Comparison of ENCODE assay signal across 15 cellular contexts in genomic region chr14:85471156-85471555, GRCh38. TPM values are rescaled to one million over a fixed set of nuclear protein-coding genes. Genes with fewer than 3 reads are reported as not detected.
DNase-seq lines count a peak whose midpoint lies in the region; ATAC-seq and TF ChIP-seq lines count a peak whose summit lies in the region.
"Had no signal": no experiment of that assay in that cellular context is flagged by ENCODE, and none has a peak within 500 bp of the region (broad histone marks: within the 10 kb centered on the region; RNA-seq: fewer than 3 reads in every experiment).

No MANE protein-coding gene starts in this region.

- TF ChIP-seq CTCF in AG09319 (IDR thresholded peaks at IDR 0.05; ENCODE audit: low read depth, low read length) = no peak
- TF ChIP-seq CTCF in PC-3 (conservative IDR thresholded peaks at IDR 0.05; ENCODE audit: low read depth, low read length) = no peak
- TF ChIP-seq CTCF in chondrocyte (IDR thresholded peaks at IDR 0.05) = no peak
- no peak for TF ChIP-seq CTCF in adrenal gland (IDR thresholded peaks at IDR 0.05)

- H3K27ac ChIP-seq in PC-3 (ENCODE audit: low read length) (peak overlapping the region; percentile 24), adrenal gland (no peak overlapping the region)
- H3K27ac ChIP-seq: prostate gland had no signal

- H3K9me3 ChIP-seq in PC-3 (ENCODE audit: low read length) = no peaks in the 10 kb centered on the region; the same call in 1 of the 2 replicates
- H3K9me3 ChIP-seq in adrenal gland (replicated peaks in 1 of 3) = no peaks in the 10 kb centered on the region
- H3K9me3 ChIP-seq: mucosa of descending colon, prostate gland, stomach had no signal

- H3K9ac ChIP-seq in PC-3 (ENCODE audit: low read length) = no peak overlapping the region

- ATAC-seq in PC-3 = no peak
- no peak for ATAC-seq in HG03159 (IDR thresholded peaks at IDR 0.05; ENCODE audit: unreplicated experiment)
- ATAC-seq in HG02642 (IDR thresholded peaks at IDR 0.05; ENCODE audit: poor library complexity, unreplicated experiment) = no peak
- ATAC-seq: mucosa of descending colon had no signal

- peak overlapping the region; percentile 96 for H3K27ac Mint-ChIP-seq in chondrocyte (ENCODE audit: unreplicated experiment)
- H3K27ac Mint-ChIP-seq: activated naive CD4-positive, alpha-beta T cell treated with anti-CD3 and anti-CD28 coated beads, Interleukin-2, amount 50 U/mL, for 24 hours had no signal

- H3K36me3 Mint-ChIP-seq in chondrocyte (ENCODE audit: low read depth) = no peaks in the 10 kb centered on the region
- H3K36me3 Mint-ChIP-seq: activated naive CD4-positive, alpha-beta T cell treated with anti-CD3 and anti-CD28 coated beads, Interleukin-2, amount 50 U/mL, for 24 hours had no signal

- no peaks in the 10 kb centered on the region for H3K27me3 Mint-ChIP-seq in chondrocyte (ENCODE audit: low read depth)
- H3K27me3 Mint-ChIP-seq: activated naive CD4-positive, alpha-beta T cell treated with anti-CD3 and anti-CD28 coated beads, Interleukin-2, amount 50 U/mL, for 24 hours had no signal

- H3K4me3 ChIP-seq in PC-3 (ENCODE audit: low read length) (no peak overlapping the region), adrenal gland (no peak overlapping the region)
- H3K4me3 ChIP-seq: mucosa of descending colon, prostate gland, stomach had no signal

- intact Hi-C loops in PC-3 (cut with micrococcal nuclease) (no loop called here), adrenal gland (cut with DNase I) (no loop called here)

- no peaks in the 10 kb centered on the region for H3F3A ChIP-seq in PC-3 (ENCODE audit: low read length, unreplicated experiment)

- no peak overlapping the region for H2AFZ ChIP-seq in PC-3 (ENCODE audit: low read length)

- H3K79me2 ChIP-seq in PC-3 (ENCODE audit: low read length) = no peaks in the 10 kb centered on the region

- no TSS peak for BruUV-seq in PC-3 (replicated peaks; lab: Mats Ljungman, UMichigan)

- no peak overlapping the region for H3K4me3 Mint-ChIP-seq in chondrocyte (ENCODE audit: unreplicated experiment)
- H3K4me3 Mint-ChIP-seq: activated naive CD4-positive, alpha-beta T cell treated with anti-CD3 and anti-CD28 coated beads, Interleukin-2, amount 50 U/mL, for 24 hours had no signal

- peaks cover 3% of the 10 kb centered on the region for H3K9me3 Mint-ChIP-seq in chondrocyte (ENCODE audit: low read depth)
- H3K9me3 Mint-ChIP-seq: activated naive CD4-positive, alpha-beta T cell treated with anti-CD3 and anti-CD28 coated beads, Interleukin-2, amount 50 U/mL, for 24 hours had no signal

- CTCF ChIA-PET in PC-3 (lab: Charles Lee) = no interaction called here

- H3K9me2 ChIP-seq in PC-3 (replicated peaks; ENCODE audit: low read length) = no peaks in the 10 kb centered on the region

- no peak overlapping the region for H3K4me2 ChIP-seq in PC-3 (ENCODE audit: low read length)

- H3K36me3 ChIP-seq in PC-3 (ENCODE audit: low read depth, low read length) (no peaks in the 10 kb centered on the region), adrenal gland (replicated peaks in 1 of 2) (no peaks in the 10 kb centered on the region)
- H3K36me3 ChIP-seq: prostate gland, stomach had no signal

- no peaks in the 10 kb centered on the region for H4K20me1 ChIP-seq in PC-3 (ENCODE audit: low read length)

- H3K4me1 Mint-ChIP-seq in chondrocyte (ENCODE audit: low read depth) = peaks cover 53% of the 10 kb centered on the region
- H3K4me1 Mint-ChIP-seq: activated naive CD4-positive, alpha-beta T cell treated with anti-CD3 and anti-CD28 coated beads, Interleukin-2, amount 50 U/mL, for 24 hours had no signal

- H3K4me1 ChIP-seq in PC-3 (ENCODE audit: insufficient read depth, low read length) (peaks cover 7% of the 10 kb centered on the region), adrenal gland (replicated peaks in 1 of 2) (peaks cover 14 to 17% of the 10 kb centered on the region in 2 donors)
- H3K4me1 ChIP-seq: prostate gland had no signal

- DNase-seq in AG09319 (ENCODE audit: extremely low read depth, low read depth) (peak; percentile 50), PC-3 (no peak), chondrocyte (ENCODE audit: low spot score) (no peak), myocyte (ENCODE audit: low read depth) (peak; percentile 65), nucleus accumbens (lab: John Stamatoyannopoulos, UW) (no peak), adrenal gland (no peak)
- DNase-seq: KBM-7; mucosa of descending colon; NCI-H1105; NK-92 treated with Interleukin-12 subunit alpha and Interleukin-12 subunit beta, amount 100 ng/mL, for 24 hours; stomach had no signal

- POLR2A ChIA-PET in PC-3 (lab: Charles Lee; ENCODE audit: unreplicated experiment) = no interaction called here

- H3K27me3 ChIP-seq in PC-3 (ENCODE audit: low read length) = no peaks in the 10 kb centered on the region
- H3K27me3 ChIP-seq in adrenal gland = no peaks in the 10 kb centered on the region
- H3K27me3 ChIP-seq: stomach had no signal

- no peak for TF ChIP-seq POLR2A in adrenal gland (IDR thresholded peaks at IDR 0.05)

RNA-seq across cellular contexts. Expression of gene FLRT2, which starts 58.8 kb away (rescaled TPM):
- total RNA-seq in PC-3 (2014; rRNA removed) (0.07 TPM in 1 of 2 replicates, not detected in the other), chondrocyte (170 to 241 TPM (median 227 TPM) in 3 replicates), myocyte (19.6 and 37.3 TPM in 2 replicates), adrenal gland (10 to 100 TPM in 6 of 8 donors, 1 to 10 TPM in 2; 3.3 to 36.7 (median 17.4) TPM)
- 25.1 TPM for polyA plus RNA-seq in myocyte (2012)
- polyA plus RNA-seq in adrenal gland = 10 to 100 TPM in 2 of 3 donors, 1 to 10 TPM in 1; 8.2 to 20.3 (median 15.3) TPM

Comparison
In these comparisons a context has a peak if more than half of its experiments do, and no peak if none do; other contexts are left out.
1. DNase-seq: peak in AG09319 (single experiment) and myocyte (single experiment); none in PC-3 (single experiment), chondrocyte (single experiment), nucleus accumbens (0 of 56) and adrenal gland (0 of 7).